In genomic region chr2:12719400-12720104, GRCh38 we compare ENCODE assay signal across 8 cellular contexts. TPM values are rescaled to one million over a fixed set of nuclear protein-coding genes. Genes with fewer than 3 reads are reported as not detected.
DNase-seq lines count a peak whose midpoint lies in the region; ATAC-seq and TF ChIP-seq lines count a peak whose summit lies in the region.

No MANE protein-coding gene starts in this region.

- H3K4me3 Mint-ChIP-seq in activated naive CD4-positive, alpha-beta T cell treated with anti-CD3 and anti-CD28 coated beads for 36 hours = peak overlapping the region; percentile 96

- TF ChIP-seq POLR2A in thyroid gland (IDR thresholded peaks at IDR 0.05) = no peak

- no peak for TF ChIP-seq CTCF in thyroid gland (IDR thresholded peaks at IDR 0.05)

- peaks cover 69% of the 10 kb centered on the region for H3K4me1 Mint-ChIP-seq in activated naive CD4-positive, alpha-beta T cell treated with anti-CD3 and anti-CD28 coated beads for 36 hours (ENCODE audit: low read depth)

- H3K27ac Mint-ChIP-seq in activated naive CD4-positive, alpha-beta T cell treated with anti-CD3 and anti-CD28 coated beads for 36 hours = peak overlapping the region; percentile 68

- H3K27me3 Mint-ChIP-seq in activated naive CD4-positive, alpha-beta T cell treated with anti-CD3 and anti-CD28 coated beads for 36 hours (ENCODE audit: low read depth) = peaks cover 1% of the 10 kb centered on the region

- no peaks in the 10 kb centered on the region for H3K36me3 ChIP-seq in thyroid gland

- H3K27me3 ChIP-seq in thyroid gland = no peaks in the 10 kb centered on the region

- DNase-seq in activated naive CD4-positive, alpha-beta T cell treated with anti-CD3 and anti-CD28 coated beads for 36 hours = no peak
- no peak for DNase-seq in activated naive CD4-positive, alpha-beta T cell (lab: John Stamatoyannopoulos, UW)
- DNase-seq in amniotic stem cell (lab: John Stamatoyannopoulos, UW) (peak; percentile 59), left kidney (ENCODE audit: low read depth, low spot score) (peak; percentile 44), thyroid gland (no peak), cerebellar cortex (ENCODE audit: low spot score) (no peak)

- peak overlapping the region; percentile 46 to 91 (median 85) for H3K27ac ChIP-seq in thyroid gland

- CTCF ChIA-PET in activated naive CD4-positive, alpha-beta T cell treated with anti-CD3 and anti-CD28 coated beads for 36 hours (lab: Charles Lee) = interaction anchor here (0.5 to 2.7 kb wide), 5 partner anchors 18 to 891 kb away, joined by 3 to 17 read pairs (median 5); no protein-coding TSS in a partner anchor

- H3K4me1 ChIP-seq in thyroid gland = peaks cover 9 to 29% of the 10 kb centered on the region in 2 donors

- no peaks in the 10 kb centered on the region for H3K9me3 ChIP-seq in thyroid gland

- ATAC-seq in HG02588 (IDR thresholded peaks at IDR 0.05; ENCODE audit: unreplicated experiment) = no peak
- no peak for ATAC-seq in HG03378 (IDR thresholded peaks at IDR 0.05; ENCODE audit: unreplicated experiment)

- peaks cover 3% of the 10 kb centered on the region for H3K36me3 Mint-ChIP-seq in activated naive CD4-positive, alpha-beta T cell treated with anti-CD3 and anti-CD28 coated beads for 36 hours (ENCODE audit: low read depth)

- peak overlapping the region in 2 of 3 donors; percentile 52 to 74 for H3K4me3 ChIP-seq in thyroid gland (replicated peaks in 1 of 3)

- no peaks in the 10 kb centered on the region for H3K9me3 Mint-ChIP-seq in activated naive CD4-positive, alpha-beta T cell treated with anti-CD3 and anti-CD28 coated beads for 36 hours

- intact Hi-C loops in activated naive CD4-positive, alpha-beta T cell treated with anti-CD3 and anti-CD28 coated beads for 36 hours (cut with micrococcal nuclease) = loop anchor here (1.0 to 5.0 kb wide), 5 partner anchors 9 to 1032 kb away; no protein-coding TSS in a partner anchor
- intact Hi-C loops in thyroid gland (cut with DNase I) = loop anchor here (10.0 kb wide), 3 partner anchors 215 to 855 kb away; no protein-coding TSS in a partner anchor

- whole genome bisulfite sequencing in thyroid gland, 2 donors = 47% methylated on average over 9 of the region's 9 CpGs

RNA-seq across cellular contexts. Expression of gene TRIB2, which starts 2.8 kb away (rescaled TPM):
- total RNA-seq in activated naive CD4-positive, alpha-beta T cell treated with anti-CD3 and anti-CD28 coated beads for 36 hours = 1 to 10 TPM; 3.7 to 4.4 TPM
- total RNA-seq in thyroid gland = 10 to 100 TPM; 30.8 to 59.8 (median 37.1) TPM

Comparison
In these comparisons a context has a peak if more than half of its experiments do, and no peak if none do; other contexts are left out.
1. DNase-seq: peak in amniotic stem cell (single experiment) and left kidney (single experiment); none in activated naive CD4-positive, alpha-beta T cell treated with anti-CD3 and anti-CD28 coated beads for 36 hours (single experiment), activated naive CD4-positive, alpha-beta T cell (0 of 4), thyroid gland (0 of 2) and cerebellar cortex (single experiment).
2. RNA of gene TRIB2, which starts 2.8 kb away (total RNA-seq): 30.8 to 59.8 TPM in thyroid gland; 3.7 to 4.4 TPM in activated naive CD4-positive, alpha-beta T cell treated with anti-CD3 and anti-CD28 coated beads for 36 hours; every median in the first group is over 4 times any median in the second.